ENCODE assay signal across 1 cellular context in genomic region chr9:131361202-131361833, GRCh38.
TF ChIP-seq lines count a peak whose summit lies in the region.

No MANE protein-coding gene starts in this region.

TF ChIP-seq in IMR-90, 13 proteins besides CTCF, POLR2A, EP300 and RAD21:
- TF ChIP-seq RCOR1 (IDR thresholded peaks at IDR 0.05; ENCODE audit: insufficient replicate concordance, low read length) (no peak), ELK1 (IDR thresholded peaks at IDR 0.05; ENCODE audit: borderline replicate concordance, low read depth, low read length) (no peak), NFE2L2 (IDR thresholded peaks at IDR 0.05; ENCODE audit: low read depth, low read length) (peak; percentile 37; the same call in 1 of the 2 replicates), MXI1 (IDR thresholded peaks at IDR 0.05; ENCODE audit: borderline replicate concordance, low read depth, low read length) (no peak), CHD1 (IDR thresholded peaks at IDR 0.05; ENCODE audit: low read depth, low read length) (no peak)
